9 cellular contexts compared by ENCODE assay signal in the genomic region with DNA sequence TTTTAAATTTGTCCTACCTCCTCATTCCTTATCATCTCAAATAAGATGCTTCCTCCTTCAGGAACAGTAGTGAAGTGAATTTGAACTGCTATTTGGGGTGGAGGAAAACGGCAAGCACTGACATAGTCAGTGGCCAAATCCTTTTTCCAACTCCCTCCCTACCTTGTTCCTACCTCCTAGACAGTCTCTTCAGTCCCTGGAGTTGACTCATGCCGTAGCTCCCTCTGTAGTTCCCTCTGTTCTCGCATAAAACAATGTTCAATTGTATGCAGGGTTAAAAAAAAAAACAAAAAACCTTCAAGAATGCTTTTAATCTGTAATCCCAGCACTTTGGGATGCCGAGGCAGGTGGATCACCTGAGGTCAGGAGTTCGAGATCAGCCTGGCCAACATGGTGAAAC. TPM values are rescaled to one million over a fixed set of nuclear protein-coding genes. Genes with fewer than 3 reads are reported as not detected.
DNase-seq lines count a peak whose midpoint lies in the region; ATAC-seq and TF ChIP-seq lines count a peak whose summit lies in the region.
"Had no signal": no experiment of that assay in that cellular context is flagged by ENCODE, and none has a peak within 500 bp of the region (broad histone marks: within the 10 kb centered on the region; RNA-seq: fewer than 3 reads in every experiment).

No MANE protein-coding gene starts in this region.

- no peak overlapping the region for H3K27ac ChIP-seq in ovary

- H3K9ac ChIP-seq in ES-I3 (ENCODE audit: low read depth, low read length) (peak overlapping the region; percentile 96; the same call in 1 of the 2 replicates), endocrine pancreas (ENCODE audit: control insufficient read depth, insufficient read depth, low read length) (no peak overlapping the region)

- H3K4me1 ChIP-seq in ES-I3 (ENCODE audit: insufficient read depth, low read length): no peaks in the 10 kb centered on the region
- H3K4me1 ChIP-seq in endocrine pancreas (ENCODE audit: control insufficient read depth, insufficient read depth, low read length): peaks cover 21% of the 10 kb centered on the region
- H3K4me1 ChIP-seq in ovary (ENCODE audit: insufficient read depth): peaks cover 4% of the 10 kb centered on the region

- DNase-seq in OCI-M1 (lab: John Stamatoyannopoulos, UW): peak; percentile 40
- no peak for DNase-seq in ovary
- no peak for DNase-seq in RPMI8226
- DNase-seq: NCI-H526 treated with DMSO at 0.1 percent for 48 hours had no signal

- TF ChIP-seq POLR2A in ovary (IDR thresholded peaks at IDR 0.05): no peak

- ATAC-seq in HG02938 (IDR thresholded peaks at IDR 0.05; ENCODE audit: unreplicated experiment): no peak
- no peak for ATAC-seq in GM21825 (IDR thresholded peaks at IDR 0.05; ENCODE audit: unreplicated experiment)
- no peak for ATAC-seq in GM21390 (IDR thresholded peaks at IDR 0.05; ENCODE audit: unreplicated experiment)

- no peaks in the 10 kb centered on the region; the same call in 1 of the 2 replicates for H3K36me3 ChIP-seq in ES-I3 (ENCODE audit: insufficient read depth, low read length)
- H3K36me3 ChIP-seq in endocrine pancreas (ENCODE audit: control insufficient read depth, insufficient read depth, low read length): no peaks in the 10 kb centered on the region
- no peaks in the 10 kb centered on the region for H3K36me3 ChIP-seq in ovary

- intact Hi-C loops in ovary (cut with DNase I): no loop called here

- WGBS in ovary, 3 donors: 56 to 68% (median 62%) methylated on average over 5 of the region's 5 CpGs

- no peaks in the 10 kb centered on the region for H3K27me3 ChIP-seq in endocrine pancreas (ENCODE audit: control insufficient read depth, insufficient read depth, low read length)
- no peaks in the 10 kb centered on the region for H3K27me3 ChIP-seq in ovary

- TF ChIP-seq CTCF in ovary (IDR thresholded peaks at IDR 0.05): no peak

- H3K9me3 ChIP-seq in ES-I3 (ENCODE audit: control insufficient read depth, insufficient read depth, low read length) (no peaks in the 10 kb centered on the region), endocrine pancreas (ENCODE audit: control insufficient read depth, low read length) (no peaks in the 10 kb centered on the region), ovary (no peaks in the 10 kb centered on the region)

- peak overlapping the region; percentile 94 for H3K4me3 ChIP-seq in endocrine pancreas (ENCODE audit: control insufficient read depth, insufficient read depth, low read length)
- H3K4me3 ChIP-seq in ovary: peak overlapping the region; percentile 85

- TF ChIP-seq EP300 in ovary (IDR thresholded peaks at IDR 0.05): no peak

RNA-seq across cellular contexts. Expression of a gene that starts 1.4 kb away (rescaled TPM):
- total RNA-seq in ovary: 10 to 100 TPM; 21.2 to 34.1 (median 27.0) TPM
- 10 to 100 TPM in 1 of 2 donors, 1 to 10 TPM in 1; 7.5 to 14.6 TPM for polyA plus RNA-seq in ovary

RNA-seq across cellular contexts. Expression of a gene that starts 29.0 kb away (rescaled TPM):
- total RNA-seq in ovary: 10 to 100 TPM in 5 of 7 donors, 1 to 10 TPM in 2; 8.7 to 15.2 (median 13.8) TPM
- 10 to 100 TPM in 1 of 2 donors, 1 to 10 TPM in 1; 6.6 to 17.4 TPM for polyA plus RNA-seq in ovary
